12 cellular contexts compared by ENCODE assay signal in the genomic region with DNA sequence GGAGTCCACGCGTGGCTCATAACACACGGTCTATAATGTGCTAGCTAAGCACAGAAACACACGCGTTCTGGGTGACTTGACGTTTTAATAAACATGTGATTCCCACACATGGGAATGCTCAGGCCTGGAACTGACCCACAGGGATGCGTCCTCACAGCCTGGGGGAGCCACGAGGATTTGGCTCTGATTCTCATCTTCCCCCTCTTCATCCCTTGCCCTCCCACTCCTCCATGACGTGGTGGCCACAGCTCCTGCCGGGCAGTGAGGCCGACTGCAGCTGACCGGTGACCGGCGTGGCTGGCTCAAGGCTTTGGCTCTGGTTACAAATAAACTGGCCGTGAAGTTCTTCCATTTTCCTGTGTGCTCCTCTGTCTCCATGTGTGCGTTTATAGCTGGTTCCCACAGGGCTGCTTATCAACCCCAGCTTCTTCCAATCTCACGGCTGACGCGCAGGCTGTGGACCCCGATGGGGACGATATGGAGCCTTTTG. TPM values are rescaled to one million over a fixed set of nuclear protein-coding genes. Genes with fewer than 3 reads are reported as not detected.
A peak's percentile ranks its signal among the peaks of the same experiment; 100 is the strongest.
DNase-seq lines count a peak whose midpoint lies in the region; ATAC-seq, FAIRE-seq and TF ChIP-seq lines count a peak whose summit lies in the region.
"Had no signal": no experiment of that assay in that cellular context is flagged by ENCODE, and none has a peak within 500 bp of the region (broad histone marks: within the 10 kb centered on the region; RNA-seq: fewer than 3 reads in every experiment).

No MANE protein-coding gene starts in this region.

- H3K4me3 Mint-ChIP-seq in endodermal cell (no peak overlapping the region), mesothelial cell of epicardium (no peak overlapping the region)
- H3K4me3 Mint-ChIP-seq in stimulated activated naive B cell treated with anti-CD40 and anti-IgM and Interleukin-4, amounts not matched to agents 10 μg/mL and 1 μg/mL and 100 μg/mL, for 72 hours: no peak overlapping the region

- H3K27ac ChIP-seq in A549: peak overlapping the region; percentile 77 to 83
- no peak overlapping the region for H3K27ac ChIP-seq in endodermal cell (ENCODE audit: low read depth, low read length)
- H3K27ac ChIP-seq: neutrophil had no signal

- TF ChIP-seq POLR2A in A549 (IDR thresholded peaks at IDR 0.05; ENCODE audit: low read length): no peak

- H3K36me3 ChIP-seq in endodermal cell (ENCODE audit: control insufficient read depth, insufficient read depth, low read length): no peaks in the 10 kb centered on the region
- H3K36me3 ChIP-seq: neutrophil had no signal

- WGBS in A549 (ENCODE audit: missing lambda C conversion rate): 92% methylated on average over 21 of the region's 21 CpGs
- 96 to 97% methylated on average over 14 to 21 of the region's 21 CpGs for WGBS in endodermal cell (ENCODE audit: insufficient coverage in 1 of 2, insufficient read length in 1 of 2), 2 experiments

- no peak for TF ChIP-seq EP300 in A549 (IDR thresholded peaks at IDR 0.05)

- H3K27ac Mint-ChIP-seq in endodermal cell (peak overlapping the region; percentile 90), mesothelial cell of epicardium (peak overlapping the region; percentile 83)
- no peak overlapping the region for H3K27ac Mint-ChIP-seq in stimulated activated naive B cell treated with anti-CD40 and anti-IgM and Interleukin-4, amounts not matched to agents 10 μg/mL and 1 μg/mL and 100 μg/mL, for 72 hours

- H3K36me3 Mint-ChIP-seq in endodermal cell (ENCODE audit: low read depth): no peaks in the 10 kb centered on the region
- H3K36me3 Mint-ChIP-seq in mesothelial cell of epicardium: no peaks in the 10 kb centered on the region
- peaks cover 0 to 5% of the 10 kb centered on the region in 2 donors for H3K36me3 Mint-ChIP-seq in stimulated activated naive B cell treated with anti-CD40 and anti-IgM and Interleukin-4, amounts not matched to agents 10 μg/mL and 1 μg/mL and 100 μg/mL, for 72 hours

- TF ChIP-seq RAD21 in A549 (conservative IDR thresholded peaks at IDR 0.05 in 1 of 2, IDR thresholded peaks at IDR 0.05 in 1 of 2): no peak

- FAIRE-seq in A549 (lab: Jason Lieb, UNC): no peak

- H3K4me1 Mint-ChIP-seq in endodermal cell (peaks cover 90% of the 10 kb centered on the region), mesothelial cell of epicardium (peaks cover 63% of the 10 kb centered on the region)
- peaks cover 23 to 46% of the 10 kb centered on the region in 2 donors for H3K4me1 Mint-ChIP-seq in stimulated activated naive B cell treated with anti-CD40 and anti-IgM and Interleukin-4, amounts not matched to agents 10 μg/mL and 1 μg/mL and 100 μg/mL, for 72 hours

- TF ChIP-seq CTCF in A549 (IDR thresholded peaks at IDR 0.05) (no peak), endodermal cell (conservative IDR thresholded peaks at IDR 0.05) (no peak), mesothelial cell of epicardium (IDR thresholded peaks at IDR 0.05; ENCODE audit: unreplicated experiment) (no peak)

- H3K9me3 Mint-ChIP-seq in endodermal cell (no peaks in the 10 kb centered on the region), mesothelial cell of epicardium (no peaks in the 10 kb centered on the region)
- peaks cover 5% of the 10 kb centered on the region in 2 donors for H3K9me3 Mint-ChIP-seq in stimulated activated naive B cell treated with anti-CD40 and anti-IgM and Interleukin-4, amounts not matched to agents 10 μg/mL and 1 μg/mL and 100 μg/mL, for 72 hours

- peaks cover 50% of the 10 kb centered on the region for H3K4me1 ChIP-seq in A549
- peaks cover 46% of the 10 kb centered on the region for H3K4me1 ChIP-seq in endodermal cell (ENCODE audit: control insufficient read depth, insufficient read depth, low read length)

- peak overlapping the region; percentile 61 for H3K4me2 ChIP-seq in A549

- no peak overlapping the region for H3K4me3 ChIP-seq in A549
- no peak overlapping the region for H3K4me3 ChIP-seq in endodermal cell (ENCODE audit: low read length)

- H3K9me3 ChIP-seq in A549: no peaks in the 10 kb centered on the region
- H3K9me3 ChIP-seq in endodermal cell (ENCODE audit: control insufficient read depth, low read length): no peaks in the 10 kb centered on the region
- H3K9me3 ChIP-seq: neutrophil had no signal

- POLR2A ChIA-PET in A549 (lab: Yijun Ruan, JAX): interaction anchor here (1.8 kb wide), 1 partner anchor 41 kb away, joined by 10 read pairs; a partner anchor contains a TSS

- peak overlapping the region; percentile 9 for H3K9ac ChIP-seq in endodermal cell (ENCODE audit: extremely low read depth, low read length, poor library complexity, severe bottlenecking)

- no peaks in the 10 kb centered on the region for H3K27me3 Mint-ChIP-seq in endodermal cell (ENCODE audit: insufficient read depth)
- H3K27me3 Mint-ChIP-seq in mesothelial cell of epicardium (ENCODE audit: low read depth): no peaks in the 10 kb centered on the region
- H3K27me3 Mint-ChIP-seq in stimulated activated naive B cell treated with anti-CD40 and anti-IgM and Interleukin-4, amounts not matched to agents 10 μg/mL and 1 μg/mL and 100 μg/mL, for 72 hours: no peaks in the 10 kb centered on the region

- ATAC-seq in A549 (no peak; a peak in 2 of 6 replicates), GM18861 (IDR thresholded peaks at IDR 0.05; ENCODE audit: unreplicated experiment) (no peak)
- ATAC-seq in stimulated activated naive B cell treated with anti-CD40 and anti-IgM and Interleukin-4, amounts not matched to agents 10 μg/mL and 1 μg/mL and 100 μg/mL, for 72 hours (replicated peaks): no peak

- no peaks in the 10 kb centered on the region for H3K27me3 ChIP-seq in endodermal cell (ENCODE audit: control insufficient read depth, insufficient read depth, low read length, poor library complexity, severe bottlenecking)
- H3K27me3 ChIP-seq: neutrophil had no signal

- CTCF ChIA-PET in A549 (lab: Yijun Ruan, JAX): interaction anchor here (0.6 to 1.2 kb wide), 2 partner anchors 26 to 1604 kb away, joined by 4 read pairs; no protein-coding TSS in a partner anchor

- no peak for DNase-seq in A549 (ENCODE audit: low read depth in 1 of 2, low spot score in 1 of 2)
- DNase-seq in LHCN-M2 (ENCODE audit: low read depth): peak; percentile 84
- no peak for DNase-seq in endodermal cell
- DNase-seq in mesothelial cell of epicardium (ENCODE audit: low spot score in 2 of 2, unreplicated experiment in 2 of 2): no peak
- DNase-seq in T-helper 1 cell: no peak
- DNase-seq in NOMO-1 (lab: John Stamatoyannopoulos, UW; ENCODE audit: unreplicated experiment in 2 of 2): no peak
- DNase-seq in stimulated activated naive B cell treated with anti-CD40 and anti-IgM and Interleukin-4, amounts not matched to agents 10 μg/mL and 1 μg/mL and 100 μg/mL, for 72 hours: no peak
- DNase-seq: effector memory CD4-positive, alpha-beta T cell; KBM-7; NCI-H2081 treated with DMSO at 0.1 percent for 48 hours had no signal

TF ChIP-seq in A549, 52 proteins besides CTCF, POLR2A, EP300 and RAD21 (continues in another document):
- TF ChIP-seq, protein P1, sequence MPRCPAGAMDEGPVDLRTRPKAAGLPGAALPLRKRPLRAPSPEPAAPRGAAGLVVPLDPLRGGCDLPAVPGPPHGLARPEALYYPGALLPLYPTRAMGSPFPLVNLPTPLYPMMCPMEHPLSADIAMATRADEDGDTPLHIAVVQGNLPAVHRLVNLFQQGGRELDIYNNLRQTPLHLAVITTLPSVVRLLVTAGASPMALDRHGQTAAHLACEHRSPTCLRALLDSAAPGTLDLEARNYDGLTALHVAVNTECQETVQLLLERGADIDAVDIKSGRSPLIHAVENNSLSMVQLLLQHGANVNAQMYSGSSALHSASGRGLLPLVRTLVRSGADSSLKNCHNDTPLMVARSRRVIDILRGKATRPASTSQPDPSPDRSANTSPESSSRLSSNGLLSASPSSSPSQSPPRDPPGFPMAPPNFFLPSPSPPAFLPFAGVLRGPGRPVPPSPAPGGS (IDR thresholded peaks at IDR 0.05): no peak
- no peak for TF ChIP-seq TP53 (CRISPR knock-in tag; IDR thresholded peaks at IDR 0.05)
- no peak for TF ChIP-seq PHF8 (IDR thresholded peaks at IDR 0.05; ENCODE audit: borderline replicate concordance, low read depth)
- no peak for TF ChIP-seq ESRRA (IDR thresholded peaks at IDR 0.05; ENCODE audit: borderline replicate concordance, low read length)
- TF ChIP-seq CBX8 (IDR thresholded peaks at IDR 0.05): no peak
- TF ChIP-seq, protein P2, sequence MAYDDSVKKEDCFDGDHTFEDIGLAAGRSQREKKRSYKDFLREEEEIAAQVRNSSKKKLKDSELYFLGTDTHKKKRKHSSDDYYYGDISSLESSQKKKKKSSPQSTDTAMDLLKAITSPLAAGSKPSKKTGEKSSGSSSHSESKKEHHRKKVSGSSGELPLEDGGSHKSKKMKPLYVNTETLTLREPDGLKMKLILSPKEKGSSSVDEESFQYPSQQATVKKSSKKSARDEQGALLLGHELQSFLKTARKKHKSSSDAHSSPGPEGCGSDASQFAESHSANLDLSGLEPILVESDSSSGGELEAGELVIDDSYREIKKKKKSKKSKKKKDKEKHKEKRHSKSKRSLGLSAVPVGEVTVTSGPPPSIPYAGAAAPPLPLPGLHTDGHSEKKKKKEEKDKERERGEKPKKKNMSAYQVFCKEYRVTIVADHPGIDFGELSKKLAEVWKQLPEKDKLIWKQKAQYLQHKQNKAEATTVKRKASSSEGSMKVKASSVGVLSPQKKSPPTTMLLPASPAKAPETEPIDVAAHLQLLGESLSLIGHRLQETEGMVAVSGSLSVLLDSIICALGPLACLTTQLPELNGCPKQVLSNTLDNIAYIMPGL (CRISPR knock-in tag; IDR thresholded peaks at IDR 0.05; ENCODE audit: borderline replicate concordance): no peak
- TF ChIP-seq ZFP36 (IDR thresholded peaks at IDR 0.05; ENCODE audit: borderline replicate concordance, partially characterized antibody): no peak
- TF ChIP-seq, protein P3, sequence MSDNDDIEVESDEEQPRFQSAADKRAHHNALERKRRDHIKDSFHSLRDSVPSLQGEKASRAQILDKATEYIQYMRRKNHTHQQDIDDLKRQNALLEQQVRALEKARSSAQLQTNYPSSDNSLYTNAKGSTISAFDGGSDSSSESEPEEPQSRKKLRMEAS (IDR thresholded peaks at IDR 0.05): no peak
- no peak for TF ChIP-seq CBX2 (IDR thresholded peaks at IDR 0.05; ENCODE audit: borderline replicate concordance, low read depth)
- no peak for TF ChIP-seq MYC (IDR thresholded peaks at IDR 0.05; ENCODE audit: borderline replicate concordance, low read length)
- TF ChIP-seq NPAS2 (CRISPR knock-in tag; IDR thresholded peaks at IDR 0.05; ENCODE audit: borderline replicate concordance): no peak

RNA-seq across cellular contexts. Expression of a gene that starts 40.9 kb away (rescaled TPM):
- polyA plus RNA-seq in A549 (2011; rRNA removed): 71.5 and 86.8 TPM in 2 replicates
- 67.2 and 78.1 TPM in 2 replicates for polyA plus RNA-seq in A549 (2012; cell fraction: cytosol; rRNA removed)
- polyA plus RNA-seq in A549 (2012; cell fraction: nucleus; rRNA removed): 193 and 204 TPM in 2 replicates
- 30.5 to 31.9 TPM (median 30.6 TPM) in 3 replicates for polyA plus RNA-seq in A549 (2017; fragmentation: RNase III; extraction: RNeasy Plus Mini Kit Qiagen cat#74134 plus additional on column Dnase treatment)
- 384 and 462 TPM in 2 replicates for polyA minus RNA-seq in A549 (2011; rRNA and poly(A)+ RNA removed)
- total RNA-seq in LHCN-M2 (2014; rRNA removed): 30.7 and 35.9 TPM in 2 replicates
- 48.4 TPM for polyA plus RNA-seq in LHCN-M2 (2012)
- 10 to 100 TPM; 59.0 to 71.2 TPM for total RNA-seq in endodermal cell
- 36.4 TPM for polyA plus RNA-seq in endodermal cell (2013, experiment 1 of 2)
- 43.6 TPM for polyA plus RNA-seq in endodermal cell (2013, experiment 2 of 2)
- total RNA-seq in mesothelial cell of epicardium: 99.1 to 117 TPM (median 106 TPM) in 3 replicates
